ENCODE assay signal across 28 cellular contexts in genomic region chr3:4158329-4158728, GRCh38.
"Had no signal": no experiment of that assay in that cellular context is flagged by ENCODE, and none has a peak within 500 bp of the region (broad histone marks: within the 10 kb centered on the region; RNA-seq: fewer than 3 reads in every experiment).

No MANE protein-coding gene starts in this region.

- H3K4me3 ChIP-seq: colonic mucosa, esophagus squamous epithelium, gastrocnemius medialis, heart right ventricle, left ventricle myocardium inferior, lower lobe of right lung, mucosa of descending colon had no signal

- H3K36me3 ChIP-seq: colonic mucosa, esophagus squamous epithelium, gastrocnemius medialis, heart right ventricle, left ventricle myocardium inferior, lower lobe of right lung had no signal

- H3K4me1 Mint-ChIP-seq: mesothelial cell of epicardium, naive B cell had no signal

- H3K27me3 Mint-ChIP-seq: dendritic cell treated with granulocyte-macrophage colony-stimulating factor and Interleukin-4, amounts not matched to agents 40 ng/mL and 50 ng/mL, for 4 days; effector memory CD8-positive, alpha-beta T cell; naive B cell had no signal

- FAIRE-seq: endometrium, islet of Langerhans, keratinocyte had no signal

- H3K4me1 ChIP-seq: colonic mucosa, esophagus squamous epithelium, gastrocnemius medialis, lower lobe of right lung had no signal

- H3K9me3 Mint-ChIP-seq: endodermal cell had no signal

- H3K27ac Mint-ChIP-seq: dendritic cell treated with granulocyte-macrophage colony-stimulating factor and Interleukin-4, amounts not matched to agents 40 ng/mL and 50 ng/mL, for 4 days; effector memory CD8-positive, alpha-beta T cell; endodermal cell; mesothelial cell of epicardium; naive B cell had no signal

- H3K27ac ChIP-seq: colonic mucosa, epithelial cell of prostate, esophagus squamous epithelium, gastrocnemius medialis, heart right ventricle, left ventricle myocardium inferior, lower lobe of right lung had no signal

- H3K9me3 ChIP-seq: colonic mucosa, esophagus squamous epithelium, gastrocnemius medialis, heart right ventricle, left ventricle myocardium inferior, lower lobe of right lung, mucosa of descending colon had no signal

- H3K36me3 Mint-ChIP-seq: mesothelial cell of epicardium had no signal

- H3K4me3 Mint-ChIP-seq: dendritic cell treated with granulocyte-macrophage colony-stimulating factor and Interleukin-4, amounts not matched to agents 40 ng/mL and 50 ng/mL, for 4 days; effector memory CD8-positive, alpha-beta T cell; endodermal cell; mesothelial cell of epicardium; naive B cell had no signal

- ATAC-seq: effector memory CD8-positive, alpha-beta T cell; esophagus mucosa; gastrocnemius medialis; heart right ventricle; left cardiac atrium; left lobe of liver; lower lobe of right lung; mucosa of descending colon had no signal

- H3K27me3 ChIP-seq: colonic mucosa, esophagus squamous epithelium, gastrocnemius medialis, heart right ventricle had no signal

- DNase-seq: colonic mucosa; cortex of kidney; effector CD8-positive, alpha-beta T cell; effector memory CD8-positive, alpha-beta T cell; endodermal cell; erythroblast; esophagus squamous epithelium; foreskin fibroblast; foreskin melanocyte; gastrocnemius medialis; glutamatergic neuron; head of caudate nucleus; heart right ventricle; hippocampal formation; left cardiac atrium; left ventricle myocardium inferior; lower lobe of right lung; mesenchymal stem cell; mucosa of descending colon; naive B cell had no signal
